22 cellular contexts compared by ENCODE assay signal in the genomic region with DNA sequence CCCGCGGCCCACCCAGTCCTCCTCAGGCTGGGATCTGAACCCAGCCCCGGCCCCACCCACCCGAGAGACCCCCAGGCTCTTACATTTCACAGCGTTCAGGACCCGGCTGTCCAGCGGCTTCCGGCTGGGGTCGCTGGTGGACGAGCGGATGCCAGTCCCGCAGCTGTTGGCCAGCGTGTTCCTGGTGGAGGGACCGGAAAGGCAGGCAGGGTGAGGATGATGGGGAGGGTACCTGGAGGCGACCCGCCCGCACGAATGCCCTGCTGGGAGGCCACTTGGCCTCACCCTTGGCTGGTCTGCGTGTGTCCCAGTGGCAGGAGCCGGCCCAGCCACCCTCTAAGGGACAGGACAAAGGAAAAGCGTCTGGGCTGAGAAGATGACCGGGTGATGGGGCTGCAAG. TPM values are rescaled to one million over a fixed set of nuclear protein-coding genes. Genes with fewer than 3 reads are reported as not detected.
A peak's percentile ranks its signal among the peaks of the same experiment; 100 is the strongest.
DNase-seq lines count a peak whose midpoint lies in the region; FAIRE-seq and TF ChIP-seq lines count a peak whose summit lies in the region.
"Had no signal": no experiment of that assay in that cellular context is flagged by ENCODE, and none has a peak within 500 bp of the region (broad histone marks: within the 10 kb centered on the region; RNA-seq: fewer than 3 reads in every experiment).

No MANE protein-coding gene starts in this region.

- H3K27ac ChIP-seq in H1 (ENCODE audit: low read depth, low read length) = no peak overlapping the region
- peak overlapping the region; percentile 79 for H3K27ac ChIP-seq in layer of hippocampus (ENCODE audit: low read depth, low read length)
- H3K27ac ChIP-seq in skin epidermis = peak overlapping the region in 12 of 21 experiments; percentile 7 to 81 (median 66)
- no peak overlapping the region for H3K27ac ChIP-seq in small intestine (ENCODE audit: low read depth in 1 of 2, low read length in 1 of 2)
- H3K27ac ChIP-seq: HL-60 had no signal

- no peaks in the 10 kb centered on the region; a peak in 1 of 4 replicates for H3K79me2 ChIP-seq in H1 (ENCODE audit: control insufficient read depth in 1 of 2, insufficient read depth in 2 of 2, low read length in 2 of 2)

- TF ChIP-seq EP300 in H1 (IDR thresholded peaks at IDR 0.05; ENCODE audit: borderline replicate concordance in 1 of 2, low read depth in 2 of 2, low read length in 2 of 2) = no peak

- CTCF ChIA-PET in H1 (lab: Charles Lee; ENCODE audit: partially characterized antibody) = interaction anchor here (1.0 to 1.6 kb wide), 2 partner anchors 27 to 37 kb away, joined by 3 read pairs; no protein-coding TSS in a partner anchor

- H3K4me1 ChIP-seq in H1 (replicated peaks in 1 of 4; ENCODE audit: control insufficient read depth in 3 of 4, insufficient read depth in 4 of 4, low read length in 3 of 4) = peaks cover 0 to 50% (median 25%) of the 10 kb centered on the region in 4 experiments; a peak in 6 of 7 replicates
- H3K4me1 ChIP-seq in small intestine (ENCODE audit: control insufficient read depth in 2 of 2, insufficient read depth in 1 of 2, low read depth in 1 of 2, low read length in 1 of 2) = no peaks in the 10 kb centered on the region

- DNase-seq in CD14-positive monocyte (ENCODE audit: low spot score) (peak; percentile 30), H1 (ENCODE audit: low read depth in 1 of 2, low spot score in 2 of 2) (no peak), iPS-NIHi11 (ENCODE audit: low spot score) (no peak), immature natural killer cell (no peak), small intestine (no peak), foreskin melanocyte (no peak)
- DNase-seq: activated CD8-positive, alpha-beta memory T cell treated with anti-CD3 and anti-CD28 coated beads, Interleukin-2, amount 10 ng/mL, durations not matched to agents 7 days and 5 days; activated gamma-delta T cell; CD4-positive, alpha-beta memory T cell; dermis blood vessel endothelial cell; DMS53; NCI-H187 treated with DMSO at 0.1 percent for 48 hours; NCI-H226; stimulated activated CD4-positive, alpha-beta T cell treated with anti-CD3 and anti-CD28 coated beads, Interleukin-4, amount 100 ng/mL, for 24 hours; T1000 had no signal

- no peak overlapping the region; the same call in 1 of the 2 replicates for H2AK5ac ChIP-seq in H1 (ENCODE audit: low read depth, low read length)

- no peaks in the 10 kb centered on the region for H3K23me2 ChIP-seq in H1 (ENCODE audit: low read depth, low read length)

- H2BK12ac ChIP-seq in H1 (ENCODE audit: low read depth, low read length) = no peak overlapping the region

- H3K9me3 ChIP-seq in H1 (ENCODE audit: insufficient read depth in 2 of 2, low read depth in 1 of 2, low read length in 1 of 2) = no peaks in the 10 kb centered on the region
- H3K9me3 ChIP-seq in small intestine (ENCODE audit: control insufficient read depth, low read depth) = no peaks in the 10 kb centered on the region
- H3K9me3 ChIP-seq: SK-N-SH had no signal

- H3K36me3 ChIP-seq in H1 (ENCODE audit: control insufficient read depth in 2 of 4, insufficient read depth in 4 of 4, low read length in 3 of 4) (no peaks in the 10 kb centered on the region; a peak in 1 of 8 replicates), small intestine (ENCODE audit: control insufficient read depth in 2 of 2, insufficient read depth in 2 of 2, low read length in 2 of 2) (peaks cover 0 to 18% of the 10 kb centered on the region in 2 donors)

- no peak for TF ChIP-seq POLR2A in H1 (IDR thresholded peaks at IDR 0.05; ENCODE audit: control extremely low read depth in 1 of 2, low read depth in 2 of 2, low read length in 2 of 2)

- no peak overlapping the region for H2BK120ac ChIP-seq in H1 (replicated peaks; ENCODE audit: low read depth, low read length)

- H3K27me3 ChIP-seq in H1 (replicated peaks in 1 of 4; ENCODE audit: control insufficient read depth in 3 of 4, extremely low read depth in 1 of 4, insufficient read depth in 3 of 4, low read length in 3 of 4) = no peaks in the 10 kb centered on the region
- H3K27me3 ChIP-seq in layer of hippocampus (ENCODE audit: control insufficient read depth, insufficient read depth, low read length) = no peaks in the 10 kb centered on the region
- no peaks in the 10 kb centered on the region for H3K27me3 ChIP-seq in small intestine (ENCODE audit: control insufficient read depth in 2 of 2, insufficient read depth in 2 of 2, low read length in 2 of 2)

- H2AFZ ChIP-seq in H1 (ENCODE audit: low read length) = no peak overlapping the region

- no peak overlapping the region for H3K4ac ChIP-seq in H1 (replicated peaks; ENCODE audit: insufficient read length, low read depth, low read length)

- intact Hi-C loops in CD14-positive monocyte (cut with micrococcal nuclease) = no loop called here

- no peak overlapping the region for H3K27ac Mint-ChIP-seq in CD14-positive monocyte
- H3K27ac Mint-ChIP-seq in immature natural killer cell = no peak overlapping the region
- H3K27ac Mint-ChIP-seq: activated CD8-positive, alpha-beta memory T cell treated with anti-CD3 and anti-CD28 coated beads, Interleukin-2, amount 10 ng/mL, durations not matched to agents 7 days and 5 days; CD4-positive, alpha-beta memory T cell; IgD-negative memory B cell had no signal

- H4K8ac ChIP-seq in H1 (ENCODE audit: extremely low read depth, insufficient read depth, low read length) = no peak overlapping the region

- H3K9ac ChIP-seq in H1 (replicated peaks in 1 of 4; ENCODE audit: extremely low read depth in 1 of 4, low read depth in 3 of 4, low read length in 3 of 4) = no peak overlapping the region
- H3K9ac ChIP-seq: SK-N-SH had no signal

- H3K27me3 Mint-ChIP-seq in CD14-positive monocyte (ENCODE audit: low read depth in 3 of 3) (peaks cover 0 to 2% (median 0%) of the 10 kb centered on the region in 3 donors), immature natural killer cell (ENCODE audit: low read depth in 3 of 3) (peaks cover 0 to 2% (median 0%) of the 10 kb centered on the region in 3 donors)
- H3K27me3 Mint-ChIP-seq: activated CD8-positive, alpha-beta memory T cell treated with anti-CD3 and anti-CD28 coated beads, Interleukin-2, amount 10 ng/mL, durations not matched to agents 7 days and 5 days; CD4-positive, alpha-beta memory T cell had no signal

- H3K4me3 Mint-ChIP-seq in CD14-positive monocyte = no peak overlapping the region
- H3K4me3 Mint-ChIP-seq in immature natural killer cell = no peak overlapping the region
- H3K4me3 Mint-ChIP-seq: activated CD8-positive, alpha-beta memory T cell treated with anti-CD3 and anti-CD28 coated beads, Interleukin-2, amount 10 ng/mL, durations not matched to agents 7 days and 5 days; CD4-positive, alpha-beta memory T cell; IgD-negative memory B cell had no signal

- no peak for FAIRE-seq in H1 (lab: Jason Lieb, UNC)
- FAIRE-seq in small intestine (lab: Jason Lieb, UNC) = no peak
- FAIRE-seq: bronchial epithelial cell, GM12892 had no signal

- WGBS in H1 (ENCODE audit: extremely low coverage in 1 of 2, insufficient coverage in 1 of 2, insufficient read length in 1 of 2, insufficient replicate concordance in 2 of 2, low coverage in 1 of 2, low lambda C conversion rate in 2 of 2, missing lambda C conversion rate in 1 of 2), 2 experiments = 96% methylated on average over 20 of the region's 22 CpGs; no CpG with 5 or more reads in 1 of the 2 experiments
- WGBS in small intestine, 3 donors = 90 to 92% (median 92%) methylated on average over 21 to 22 of the region's 22 CpGs

- peak overlapping the region; percentile 66 for H2BK5ac ChIP-seq in H1 (ENCODE audit: low read depth, low read length)

- H3K9me3 Mint-ChIP-seq in CD14-positive monocyte (peaks cover 0 to 2% (median 0%) of the 10 kb centered on the region in 7 donors), immature natural killer cell (no peaks in the 10 kb centered on the region)
- H3K9me3 Mint-ChIP-seq: CD4-positive, alpha-beta memory T cell; IgD-negative memory B cell had no signal

- H4K5ac ChIP-seq in H1 (ENCODE audit: insufficient read length, low read depth, low read length) = no peak overlapping the region

- H3K23ac ChIP-seq in H1 (ENCODE audit: insufficient read length) = no peak overlapping the region

- H4K20me1 ChIP-seq in H1 (replicated peaks in 1 of 2; ENCODE audit: control insufficient read depth in 1 of 2, insufficient read depth in 2 of 2, low read length in 2 of 2) = peaks cover 0 to 6% of the 10 kb centered on the region in 2 experiments

- H3K18ac ChIP-seq in H1 (ENCODE audit: extremely low read depth, low read length) = no peak overlapping the region

- POLR2A ChIA-PET in H1 (lab: Charles Lee; ENCODE audit: partially characterized antibody) = no interaction called here

- no peak overlapping the region for H2BK20ac ChIP-seq in H1 (ENCODE audit: low read length)

- H2BK15ac ChIP-seq in H1 (ENCODE audit: low read length) = no peak overlapping the region

- no peak overlapping the region for H3K14ac ChIP-seq in H1 (ENCODE audit: insufficient read length)

- no peak for TF ChIP-seq RAD21 in H1 (IDR thresholded peaks at IDR 0.05 in 1 of 2, conservative IDR thresholded peaks at IDR 0.05 in 1 of 2; ENCODE audit: low read depth in 2 of 2, low read length in 2 of 2)

- H3K4me3 ChIP-seq in H1 (ENCODE audit: extremely low read depth in 1 of 4, insufficient read depth in 2 of 4, low read depth in 3 of 4, low read length in 4 of 4) (no peak overlapping the region), skin epidermis (no peak overlapping the region), small intestine (ENCODE audit: low read depth in 1 of 2, low read length in 2 of 2) (no peak overlapping the region)

- H3K56ac ChIP-seq in H1 (replicated peaks; ENCODE audit: insufficient read length, low read depth, low read length) = no peak overlapping the region

- H3K79me1 ChIP-seq in H1 (ENCODE audit: low read depth, low read length) = peaks cover 3% of the 10 kb centered on the region; the same call in 1 of the 2 replicates

- H3K4me1 Mint-ChIP-seq in CD14-positive monocyte (no peaks in the 10 kb centered on the region), immature natural killer cell (peaks cover 0 to 2% of the 10 kb centered on the region in 2 donors)
- H3K4me1 Mint-ChIP-seq: activated CD8-positive, alpha-beta memory T cell treated with anti-CD3 and anti-CD28 coated beads, Interleukin-2, amount 10 ng/mL, durations not matched to agents 7 days and 5 days; CD4-positive, alpha-beta memory T cell; IgD-negative memory B cell had no signal

- peaks cover 45 to 81% of the 10 kb centered on the region in 2 donors for H3K36me3 Mint-ChIP-seq in CD14-positive monocyte
- H3K36me3 Mint-ChIP-seq in immature natural killer cell = no peaks in the 10 kb centered on the region
- H3K36me3 Mint-ChIP-seq: activated CD8-positive, alpha-beta memory T cell treated with anti-CD3 and anti-CD28 coated beads, Interleukin-2, amount 10 ng/mL, durations not matched to agents 7 days and 5 days; IgD-negative memory B cell had no signal

- TF ChIP-seq CTCF in CD14-positive monocyte (IDR thresholded peaks at IDR 0.05) (no peak), H1 (IDR thresholded peaks at IDR 0.05; ENCODE audit: control extremely low read depth in 1 of 3, insufficient read depth in 1 of 3, low read depth in 1 of 3, low read length in 3 of 3) (no peak)

- H3K4me2 ChIP-seq in H1 (ENCODE audit: insufficient read depth in 1 of 2, low read depth in 2 of 2, low read length in 2 of 2) = no peak overlapping the region
- H3K4me2 ChIP-seq: SK-N-SH had no signal

- peak overlapping the region; percentile 51 for H4K91ac ChIP-seq in H1 (replicated peaks; ENCODE audit: insufficient read length, low read length)

RNA-seq across cellular contexts. Expression of a gene that starts 51.9 kb away (rescaled TPM):
- 10 to 100 TPM; 35.8 to 52.5 TPM for polyA plus RNA-seq in CD14-positive monocyte
- total RNA-seq in H1 (2021; fragmentation: NEBNext Ultra II Directional; extraction: Animal tissue kit (Norgen Biotek cat#: 25700)) = 59.3 and 63.1 TPM in 2 replicates
- polyA plus RNA-seq in H1 (2011; rRNA removed) = 85.2 and 105 TPM in 2 replicates
- polyA plus RNA-seq in H1 (2011; cell fraction: cytosol; rRNA removed) = 74.8 TPM
- 68.0 TPM for polyA plus RNA-seq in H1 (2011; cell fraction: nucleus; rRNA removed)
- polyA plus RNA-seq in H1 (2012, experiment 1 of 2) = 40.4 to 56.7 TPM (median 50.5 TPM) in 4 replicates
- 65.3 TPM for polyA plus RNA-seq in H1 (2012, experiment 2 of 2)
- 51.1 TPM for polyA plus RNA-seq in H1 (2013, experiment 1 of 2)
- 54.0 TPM for polyA plus RNA-seq in H1 (2013, experiment 2 of 2)
- polyA minus RNA-seq in H1 (2011; rRNA and poly(A)+ RNA removed) = 21.6 and 41.3 TPM in 2 replicates
- polyA minus RNA-seq in H1 (2011; cell fraction: cytosol; rRNA and poly(A)+ RNA removed) = 26.6 TPM
- 19.2 TPM for polyA minus RNA-seq in H1 (2011; cell fraction: nucleus; rRNA and poly(A)+ RNA removed)
- polyA plus RNA-seq in immature natural killer cell = 10 to 100 TPM; 16.4 to 28.3 (median 17.7) TPM
- 10 to 100 TPM; 56.0 to 78.5 (median 70.5) TPM for polyA plus RNA-seq in small intestine

Comparison
In these comparisons a context has a peak if more than half of its experiments do, and no peak if none do; other contexts are left out.
1. H3K27ac ChIP-seq: peak in layer of hippocampus (single experiment) and skin epidermis (12 of 21); none in H1 (single experiment) and small intestine (0 of 2).